ENCODE assay signal across 9 cellular contexts in the genomic region with DNA sequence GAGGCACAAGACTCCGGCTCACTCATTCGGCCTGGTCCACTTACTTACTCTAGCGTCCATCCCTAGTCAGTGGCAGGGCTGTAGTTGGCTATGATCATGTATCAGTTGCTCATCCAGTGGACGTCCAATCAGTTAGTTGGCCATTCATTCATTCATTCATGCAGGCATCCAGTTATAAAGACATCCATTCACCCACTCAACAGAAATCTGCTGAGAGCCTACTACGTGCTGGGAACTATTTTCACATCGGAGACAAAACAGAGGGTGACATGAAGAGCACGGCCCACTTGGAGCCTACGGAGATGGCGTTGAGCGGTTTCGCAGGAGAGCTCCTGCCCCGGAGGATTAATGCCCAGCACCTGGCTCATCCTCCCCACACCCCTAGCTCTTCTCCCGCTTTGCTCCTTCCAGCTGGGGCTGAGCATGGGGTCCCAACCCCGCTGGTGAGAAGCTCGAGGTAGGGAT. TPM values are rescaled to one million over a fixed set of nuclear protein-coding genes. Genes with fewer than 3 reads are reported as not detected.
DNase-seq lines count a peak whose midpoint lies in the region; ATAC-seq lines count a peak whose summit lies in the region.
"Had no signal": no experiment of that assay in that cellular context is flagged by ENCODE, and none has a peak within 500 bp of the region (broad histone marks: within the 10 kb centered on the region; RNA-seq: fewer than 3 reads in every experiment).

No MANE protein-coding gene starts in this region.

- H3K9me3 ChIP-seq in iPS-18c (ENCODE audit: control insufficient read depth, insufficient read depth, low read length) = no peaks in the 10 kb centered on the region

- H3K9me3 Mint-ChIP-seq in activated T-cell treated with anti-CD3 and anti-CD28 coated beads, Interleukin-2, amount 50 U/mL, for 72 hours = no peaks in the 10 kb centered on the region
- no peaks in the 10 kb centered on the region for H3K9me3 Mint-ChIP-seq in activated T-helper 17 cell treated with anti-CD3 and anti-CD28 coated beads, Interleukin-2, amount 50 U/mL, for 72 hours
- H3K9me3 Mint-ChIP-seq in stimulated activated naive B cell treated with anti-CD40 and anti-IgM and Interleukin-4, amounts not matched to agents 10 μg/mL and 1 μg/mL and 100 μg/mL, for 72 hours = no peaks in the 10 kb centered on the region

- in situ Hi-C loops in KBM-7 (cut with MboI; ENCODE audit: low pct_unique_long_range_greater_than_20kb, low sequenced_read_pairs) = no loop called here

- H3K36me3 Mint-ChIP-seq in activated T-cell treated with anti-CD3 and anti-CD28 coated beads, Interleukin-2, amount 50 U/mL, for 72 hours (ENCODE audit: insufficient read depth in 2 of 2) = peaks cover 4 to 5% of the 10 kb centered on the region in 2 donors
- H3K36me3 Mint-ChIP-seq in activated T-helper 17 cell treated with anti-CD3 and anti-CD28 coated beads, Interleukin-2, amount 50 U/mL, for 72 hours (ENCODE audit: low read depth) = no peaks in the 10 kb centered on the region
- H3K36me3 Mint-ChIP-seq in stimulated activated naive B cell treated with anti-CD40 and anti-IgM and Interleukin-4, amounts not matched to agents 10 μg/mL and 1 μg/mL and 100 μg/mL, for 72 hours = peaks cover 0 to 6% of the 10 kb centered on the region in 2 donors

- peaks cover 13% of the 10 kb centered on the region for H3K4me1 Mint-ChIP-seq in activated T-cell treated with anti-CD3 and anti-CD28 coated beads, Interleukin-2, amount 50 U/mL, for 72 hours (ENCODE audit: low read depth)
- H3K4me1 Mint-ChIP-seq in activated T-helper 17 cell treated with anti-CD3 and anti-CD28 coated beads, Interleukin-2, amount 50 U/mL, for 72 hours = peaks cover 7% of the 10 kb centered on the region
- peaks cover 5 to 14% of the 10 kb centered on the region in 2 donors for H3K4me1 Mint-ChIP-seq in stimulated activated naive B cell treated with anti-CD40 and anti-IgM and Interleukin-4, amounts not matched to agents 10 μg/mL and 1 μg/mL and 100 μg/mL, for 72 hours

- DNase-seq in activated T-cell treated with anti-CD3 and anti-CD28 coated beads, Interleukin-2, amount 50 U/mL, for 72 hours = no peak
- no peak for DNase-seq in activated T-cell treated with anti-CD3 and anti-CD28 coated beads, Interleukin-2, amount 50 U/mL, for 48 hours
- no peak for DNase-seq in stimulated activated naive B cell treated with anti-CD40 and anti-IgM and Interleukin-4, amounts not matched to agents 10 μg/mL and 1 μg/mL and 100 μg/mL, for 72 hours
- DNase-seq in amygdala (lab: John Stamatoyannopoulos, UW) (no peak), KBM-7 (no peak)

- peaks cover 56% of the 10 kb centered on the region for H3K27me3 Mint-ChIP-seq in activated T-cell treated with anti-CD3 and anti-CD28 coated beads, Interleukin-2, amount 50 U/mL, for 72 hours (ENCODE audit: low read depth)
- H3K27me3 Mint-ChIP-seq in activated T-helper 17 cell treated with anti-CD3 and anti-CD28 coated beads, Interleukin-2, amount 50 U/mL, for 72 hours = peaks cover 36% of the 10 kb centered on the region
- H3K27me3 Mint-ChIP-seq in stimulated activated naive B cell treated with anti-CD40 and anti-IgM and Interleukin-4, amounts not matched to agents 10 μg/mL and 1 μg/mL and 100 μg/mL, for 72 hours = peaks cover 33 to 57% of the 10 kb centered on the region in 2 donors

- H3K27ac Mint-ChIP-seq in activated T-cell treated with anti-CD3 and anti-CD28 coated beads, Interleukin-2, amount 50 U/mL, for 72 hours = no peak overlapping the region
- no peak overlapping the region for H3K27ac Mint-ChIP-seq in activated T-helper 17 cell treated with anti-CD3 and anti-CD28 coated beads, Interleukin-2, amount 50 U/mL, for 72 hours
- H3K27ac Mint-ChIP-seq in stimulated activated naive B cell treated with anti-CD40 and anti-IgM and Interleukin-4, amounts not matched to agents 10 μg/mL and 1 μg/mL and 100 μg/mL, for 72 hours = no peak overlapping the region

- no peak for ATAC-seq in activated T-cell treated with anti-CD3 and anti-CD28 coated beads, Interleukin-2, amount 50 U/mL, for 72 hours (replicated peaks in 1 of 2)
- no peak for ATAC-seq in activated T-helper 17 cell treated with anti-CD3 and anti-CD28 coated beads, Interleukin-2, amount 50 U/mL, for 72 hours (replicated peaks)
- ATAC-seq in stimulated activated naive B cell treated with anti-CD40 and anti-IgM and Interleukin-4, amounts not matched to agents 10 μg/mL and 1 μg/mL and 100 μg/mL, for 72 hours (replicated peaks) = no peak
- ATAC-seq in GM21737 (IDR thresholded peaks at IDR 0.05; ENCODE audit: unreplicated experiment) = no peak
- ATAC-seq: GM12878 had no signal

- H3K4me3 Mint-ChIP-seq in activated T-cell treated with anti-CD3 and anti-CD28 coated beads, Interleukin-2, amount 50 U/mL, for 72 hours = peak overlapping the region; percentile 81 to 93
- H3K4me3 Mint-ChIP-seq in activated T-helper 17 cell treated with anti-CD3 and anti-CD28 coated beads, Interleukin-2, amount 50 U/mL, for 72 hours = peak overlapping the region; percentile 72
- H3K4me3 Mint-ChIP-seq in stimulated activated naive B cell treated with anti-CD40 and anti-IgM and Interleukin-4, amounts not matched to agents 10 μg/mL and 1 μg/mL and 100 μg/mL, for 72 hours = peak overlapping the region; percentile 75 to 78

- peak overlapping the region; percentile 57 for H3K4me3 ChIP-seq in iPS-18c (ENCODE audit: insufficient read depth, low read depth, low read length)
- H3K4me3 ChIP-seq: GM12878 had no signal

RNA-seq across cellular contexts. Expression of a gene that starts 0.6 kb away (rescaled TPM):
- under 1 TPM; 0.02 to 0.09 TPM for total RNA-seq in activated T-cell treated with anti-CD3 and anti-CD28 coated beads, Interleukin-2, amount 50 U/mL, for 72 hours
- total RNA-seq in activated T-helper 17 cell treated with anti-CD3 and anti-CD28 coated beads, Interleukin-2, amount 50 U/mL, for 72 hours = not detected

RNA-seq across cellular contexts. Expression of a gene that starts 49.7 kb away (rescaled TPM):
- total RNA-seq in activated T-cell treated with anti-CD3 and anti-CD28 coated beads, Interleukin-2, amount 50 U/mL, for 72 hours = 1 to 10 TPM; 7.2 to 7.8 TPM
- total RNA-seq in activated T-helper 17 cell treated with anti-CD3 and anti-CD28 coated beads, Interleukin-2, amount 50 U/mL, for 72 hours = 10 to 100 TPM; 11.5 to 13.6 TPM
